1 cellular context compared by ENCODE assay signal in the genomic region with DNA sequence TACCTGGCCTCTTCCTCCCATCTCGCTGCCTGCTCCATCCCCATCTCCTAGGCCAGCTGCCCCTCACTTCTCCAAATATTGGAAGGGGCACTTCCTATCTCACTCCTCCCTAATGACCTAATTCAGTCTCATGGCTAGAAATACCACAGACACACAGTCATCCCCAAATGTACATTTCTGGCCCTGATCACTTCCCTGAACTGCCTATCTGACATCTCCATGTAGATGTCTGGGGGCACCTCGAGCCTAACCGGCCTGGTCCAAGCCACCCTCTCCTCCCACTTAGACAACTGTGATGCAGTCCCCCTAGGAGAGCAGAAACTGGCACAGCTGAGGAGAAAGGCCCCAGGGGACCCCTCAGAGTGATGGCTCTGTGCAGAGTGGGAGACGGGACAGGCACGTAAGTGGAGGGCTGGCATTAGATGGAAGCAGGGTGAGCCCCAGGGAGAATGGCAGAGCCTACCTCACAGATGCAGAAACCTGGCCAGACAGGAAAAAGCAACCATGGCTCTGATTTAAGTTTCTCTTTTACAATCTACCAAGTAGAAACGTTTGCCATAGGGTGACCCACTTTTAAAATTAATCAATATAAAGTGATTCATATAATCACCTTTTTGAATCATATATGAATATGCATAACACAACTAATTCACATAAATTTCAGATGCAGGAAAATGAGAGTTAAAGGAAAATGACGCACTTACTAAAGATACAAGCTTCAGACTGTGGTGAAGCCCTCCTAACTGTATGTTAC.
TF ChIP-seq lines count a peak whose summit lies in the region.

No MANE protein-coding gene starts in this region.

TF ChIP-seq in K562, 482 proteins besides CTCF, POLR2A, EP300 and RAD21:
- TF ChIP-seq RFX7 (CRISPR knock-in tag; IDR thresholded peaks at IDR 0.05) (no peak), PRMT5 (CRISPR knock-in tag; IDR thresholded peaks at IDR 0.05) (no peak), SETDB1 (IDR thresholded peaks at IDR 0.05; ENCODE audit: low read length) (no peak), ZNF263 (CRISPR knock-in tag; IDR thresholded peaks at IDR 0.05; ENCODE audit: borderline replicate concordance) (peak; percentile 69; the same call in 1 of the 2 replicates)
- TF ChIP-seq, protein P1, sequence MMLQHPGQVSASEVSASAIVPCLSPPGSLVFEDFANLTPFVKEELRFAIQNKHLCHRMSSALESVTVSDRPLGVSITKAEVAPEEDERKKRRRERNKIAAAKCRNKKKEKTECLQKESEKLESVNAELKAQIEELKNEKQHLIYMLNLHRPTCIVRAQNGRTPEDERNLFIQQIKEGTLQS (IDR thresholded peaks at IDR 0.05): peak; percentile 34; the same call in 1 of the 2 replicates
- TF ChIP-seq, protein P1 (CRISPR knock-in tag; conservative IDR thresholded peaks at IDR 0.05): no peak
